ENCODE assay signal across 25 cellular contexts in the genomic region with DNA sequence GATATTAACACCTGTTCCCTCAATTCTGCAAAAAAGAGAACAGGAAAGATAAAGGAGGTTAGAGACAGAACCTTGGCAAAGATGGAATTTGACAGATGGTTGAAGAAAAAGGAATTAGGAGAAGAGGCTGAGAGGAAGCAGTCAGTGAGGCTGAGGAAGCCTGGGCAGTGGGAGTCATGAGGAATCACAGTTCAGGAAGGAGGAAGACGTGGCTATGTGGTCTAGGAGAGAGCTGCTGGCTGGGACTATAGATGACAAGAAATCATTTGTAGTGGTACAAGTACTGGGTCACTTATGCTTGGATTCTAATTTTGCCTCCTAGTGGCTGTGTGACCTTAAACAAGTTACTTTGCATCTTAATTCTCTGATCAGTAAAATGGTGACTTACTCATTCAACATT. TPM values are rescaled to one million over a fixed set of nuclear protein-coding genes. Genes with fewer than 3 reads are reported as not detected.
DNase-seq lines count a peak whose midpoint lies in the region; ATAC-seq and TF ChIP-seq lines count a peak whose summit lies in the region.
"Had no signal": no experiment of that assay in that cellular context is flagged by ENCODE, and none has a peak within 500 bp of the region (broad histone marks: within the 10 kb centered on the region; RNA-seq: fewer than 3 reads in every experiment).

No MANE protein-coding gene starts in this region.

- no peak overlapping the region for H3K27ac ChIP-seq in PC-3 (ENCODE audit: low read length)
- no peak overlapping the region for H3K27ac ChIP-seq in endodermal cell (ENCODE audit: low read depth, low read length)
- H3K27ac ChIP-seq: body of pancreas, heart right ventricle, lower lobe of right lung, pancreas, stomach, upper lobe of left lung had no signal

- H3K79me2 ChIP-seq in PC-3 (ENCODE audit: low read length), result no peaks in the 10 kb centered on the region

- POLR2A ChIA-PET in PC-3 (lab: Charles Lee; ENCODE audit: unreplicated experiment), result no interaction called here

- no peaks in the 10 kb centered on the region for H3K4me1 ChIP-seq in PC-3 (ENCODE audit: insufficient read depth, low read length)
- no peaks in the 10 kb centered on the region for H3K4me1 ChIP-seq in endodermal cell (ENCODE audit: control insufficient read depth, insufficient read depth, low read length)
- H3K4me1 ChIP-seq: body of pancreas, heart right ventricle, lower lobe of right lung, pancreas, stomach, upper lobe of left lung had no signal

- H3K27me3 ChIP-seq in PC-3 (ENCODE audit: low read length) (no peaks in the 10 kb centered on the region), endodermal cell (ENCODE audit: control insufficient read depth, insufficient read depth, low read length, poor library complexity, severe bottlenecking) (no peaks in the 10 kb centered on the region)
- H3K27me3 ChIP-seq: body of pancreas, heart right ventricle, MG63, pancreas, stomach, upper lobe of left lung had no signal

- H3K27me3 Mint-ChIP-seq in activated T-cell treated with anti-CD3 and anti-CD28 coated beads, Interleukin-2, amount 50 U/mL, for 72 hours (ENCODE audit: low read depth), result no peaks in the 10 kb centered on the region
- H3K27me3 Mint-ChIP-seq in endodermal cell (ENCODE audit: insufficient read depth), result no peaks in the 10 kb centered on the region
- no peaks in the 10 kb centered on the region for H3K27me3 Mint-ChIP-seq in activated T-helper 1 cell treated with anti-CD3 and anti-CD28 coated beads, Interleukin-12 subunit alpha, Interleukin-12 subunit beta, Interleukin-2, Interleukin-4 antibody, amounts not matched to agents 30 ng/mL and 10 ng/mL and 1 ng/mL, durations not matched to agents 14 hours and 24 hours and 36 hours (ENCODE audit: insufficient read depth)
- H3K27me3 Mint-ChIP-seq: activated CD4-positive, alpha-beta memory T cell treated with anti-CD3 and anti-CD28 coated beads, Interleukin-2, amount 10 ng/mL, durations not matched to agents 7 days and 5 days; activated naive CD8-positive, alpha-beta T cell treated with anti-CD3 and anti-CD28 coated beads, Interleukin-2, amount 10 ng/mL, durations not matched to agents 7 days and 5 days; CD4-positive, alpha-beta T cell had no signal

- no peaks in the 10 kb centered on the region for H3K9me3 ChIP-seq in PC-3 (ENCODE audit: low read length)
- no peaks in the 10 kb centered on the region for H3K9me3 ChIP-seq in endodermal cell (ENCODE audit: control insufficient read depth, low read length)
- H3K9me3 ChIP-seq: body of pancreas, lower lobe of right lung, MG63, pancreas, stomach, upper lobe of left lung had no signal

- H3K36me3 ChIP-seq in PC-3 (ENCODE audit: low read depth, low read length), result peaks cover 5% of the 10 kb centered on the region; the same call in 1 of the 2 replicates
- no peaks in the 10 kb centered on the region for H3K36me3 ChIP-seq in endodermal cell (ENCODE audit: control insufficient read depth, insufficient read depth, low read length)
- H3K36me3 ChIP-seq: lower lobe of right lung, MG63, pancreas, upper lobe of left lung had no signal

- no peaks in the 10 kb centered on the region for H3F3A ChIP-seq in PC-3 (ENCODE audit: low read length, unreplicated experiment)

- WGBS in endodermal cell (ENCODE audit: insufficient coverage in 1 of 2, insufficient read length in 1 of 2), 2 experiments, result 90 to 100% methylated on average over 1 of the region's 1 CpG

- no peak overlapping the region for H3K4me2 ChIP-seq in PC-3 (ENCODE audit: low read length)

- no peaks in the 10 kb centered on the region for H3K9me3 Mint-ChIP-seq in activated T-cell treated with anti-CD3 and anti-CD28 coated beads, Interleukin-2, amount 50 U/mL, for 72 hours
- no peaks in the 10 kb centered on the region for H3K9me3 Mint-ChIP-seq in endodermal cell
- no peaks in the 10 kb centered on the region for H3K9me3 Mint-ChIP-seq in activated T-helper 1 cell treated with anti-CD3 and anti-CD28 coated beads, Interleukin-12 subunit alpha, Interleukin-12 subunit beta, Interleukin-2, Interleukin-4 antibody, amounts not matched to agents 30 ng/mL and 10 ng/mL and 1 ng/mL, durations not matched to agents 14 hours and 24 hours and 36 hours
- H3K9me3 Mint-ChIP-seq: activated CD4-positive, alpha-beta memory T cell treated with anti-CD3 and anti-CD28 coated beads, Interleukin-2, amount 10 ng/mL, durations not matched to agents 7 days and 5 days; activated naive CD8-positive, alpha-beta T cell treated with anti-CD3 and anti-CD28 coated beads, Interleukin-2, amount 10 ng/mL, durations not matched to agents 7 days and 5 days; CD4-positive, alpha-beta T cell had no signal

- intact Hi-C loops in PC-3 (cut with micrococcal nuclease), result loop anchor here (1.0 kb wide), 2 partner anchors 212 to 400 kb away; no protein-coding TSS in a partner anchor
- intact Hi-C loops in activated T-helper 1 cell treated with anti-CD3 and anti-CD28 coated beads, Interleukin-12 subunit alpha, Interleukin-12 subunit beta, Interleukin-2, Interleukin-4 antibody, amounts not matched to agents 30 ng/mL and 10 ng/mL and 1 ng/mL, durations not matched to agents 14 hours and 24 hours and 36 hours (cut with micrococcal nuclease), result no loop called here

- BruUV-seq in PC-3 (replicated peaks; lab: Mats Ljungman, UMichigan), result no TSS peak

- no peak overlapping the region for H3K4me3 Mint-ChIP-seq in activated T-cell treated with anti-CD3 and anti-CD28 coated beads, Interleukin-2, amount 50 U/mL, for 72 hours
- H3K4me3 Mint-ChIP-seq in endodermal cell, result no peak overlapping the region
- H3K4me3 Mint-ChIP-seq in activated T-helper 1 cell treated with anti-CD3 and anti-CD28 coated beads, Interleukin-12 subunit alpha, Interleukin-12 subunit beta, Interleukin-2, Interleukin-4 antibody, amounts not matched to agents 30 ng/mL and 10 ng/mL and 1 ng/mL, durations not matched to agents 14 hours and 24 hours and 36 hours, result no peak overlapping the region
- H3K4me3 Mint-ChIP-seq: activated CD4-positive, alpha-beta memory T cell treated with anti-CD3 and anti-CD28 coated beads, Interleukin-2, amount 10 ng/mL, durations not matched to agents 7 days and 5 days; activated naive CD8-positive, alpha-beta T cell treated with anti-CD3 and anti-CD28 coated beads, Interleukin-2, amount 10 ng/mL, durations not matched to agents 7 days and 5 days; CD4-positive, alpha-beta T cell had no signal

- peaks cover 4% of the 10 kb centered on the region in 2 donors for H3K36me3 Mint-ChIP-seq in activated T-cell treated with anti-CD3 and anti-CD28 coated beads, Interleukin-2, amount 50 U/mL, for 72 hours (ENCODE audit: insufficient read depth in 2 of 2)
- peaks cover 14% of the 10 kb centered on the region for H3K36me3 Mint-ChIP-seq in endodermal cell (ENCODE audit: low read depth)
- peaks cover 8% of the 10 kb centered on the region for H3K36me3 Mint-ChIP-seq in activated T-helper 1 cell treated with anti-CD3 and anti-CD28 coated beads, Interleukin-12 subunit alpha, Interleukin-12 subunit beta, Interleukin-2, Interleukin-4 antibody, amounts not matched to agents 30 ng/mL and 10 ng/mL and 1 ng/mL, durations not matched to agents 14 hours and 24 hours and 36 hours (ENCODE audit: low read depth)

- H3K4me1 Mint-ChIP-seq in activated T-cell treated with anti-CD3 and anti-CD28 coated beads, Interleukin-2, amount 50 U/mL, for 72 hours (ENCODE audit: low read depth), result no peaks in the 10 kb centered on the region
- H3K4me1 Mint-ChIP-seq in endodermal cell, result no peaks in the 10 kb centered on the region
- H3K4me1 Mint-ChIP-seq in activated T-helper 1 cell treated with anti-CD3 and anti-CD28 coated beads, Interleukin-12 subunit alpha, Interleukin-12 subunit beta, Interleukin-2, Interleukin-4 antibody, amounts not matched to agents 30 ng/mL and 10 ng/mL and 1 ng/mL, durations not matched to agents 14 hours and 24 hours and 36 hours (ENCODE audit: low read depth), result no peaks in the 10 kb centered on the region
- H3K4me1 Mint-ChIP-seq: activated CD4-positive, alpha-beta memory T cell treated with anti-CD3 and anti-CD28 coated beads, Interleukin-2, amount 10 ng/mL, durations not matched to agents 7 days and 5 days had no signal

- H3K9ac ChIP-seq in PC-3 (ENCODE audit: low read length) (no peak overlapping the region), endodermal cell (ENCODE audit: extremely low read depth, low read length, poor library complexity, severe bottlenecking) (no peak overlapping the region)

- peak overlapping the region; percentile 8 for H3K27ac Mint-ChIP-seq in activated T-cell treated with anti-CD3 and anti-CD28 coated beads, Interleukin-2, amount 50 U/mL, for 72 hours
- H3K27ac Mint-ChIP-seq in endodermal cell, result no peak overlapping the region
- no peak overlapping the region for H3K27ac Mint-ChIP-seq in activated T-helper 1 cell treated with anti-CD3 and anti-CD28 coated beads, Interleukin-12 subunit alpha, Interleukin-12 subunit beta, Interleukin-2, Interleukin-4 antibody, amounts not matched to agents 30 ng/mL and 10 ng/mL and 1 ng/mL, durations not matched to agents 14 hours and 24 hours and 36 hours
- H3K27ac Mint-ChIP-seq: activated CD4-positive, alpha-beta memory T cell treated with anti-CD3 and anti-CD28 coated beads, Interleukin-2, amount 10 ng/mL, durations not matched to agents 7 days and 5 days; activated naive CD8-positive, alpha-beta T cell treated with anti-CD3 and anti-CD28 coated beads, Interleukin-2, amount 10 ng/mL, durations not matched to agents 7 days and 5 days; CD4-positive, alpha-beta T cell had no signal

- ATAC-seq in activated T-cell treated with anti-CD3 and anti-CD28 coated beads, Interleukin-2, amount 50 U/mL, for 72 hours (replicated peaks in 1 of 2), result no peak
- ATAC-seq in PC-3, result peak; percentile 71
- ATAC-seq: body of pancreas, heart right ventricle, HepG2, lower lobe of right lung, pancreas had no signal

- H3K4me3 ChIP-seq in PC-3 (ENCODE audit: low read length) (no peak overlapping the region), endodermal cell (ENCODE audit: low read length) (no peak overlapping the region)
- H3K4me3 ChIP-seq: body of pancreas, heart right ventricle, lower lobe of right lung, MG63, pancreas, stomach, upper lobe of left lung had no signal

- H3K9me2 ChIP-seq in PC-3 (replicated peaks; ENCODE audit: low read length), result no peaks in the 10 kb centered on the region

- DNase-seq in activated T-cell treated with anti-CD3 and anti-CD28 coated beads, Interleukin-2, amount 50 U/mL, for 72 hours, result no peak
- no peak for DNase-seq in activated T-cell treated with anti-CD3 and anti-CD28 coated beads, Interleukin-2, amount 50 U/mL, for 48 hours
- peak; percentile 9 for DNase-seq in PC-3
- DNase-seq in endodermal cell, result no peak
- DNase-seq in activated T-helper 1 cell treated with anti-CD3 and anti-CD28 coated beads, Interleukin-12 subunit alpha, Interleukin-12 subunit beta, Interleukin-2, Interleukin-4 antibody, amounts not matched to agents 30 ng/mL and 10 ng/mL and 1 ng/mL, durations not matched to agents 14 hours and 24 hours and 36 hours (ENCODE audit: low spot score), result no peak
- DNase-seq in AG20443 (ENCODE audit: low spot score), result no peak
- DNase-seq in nucleus accumbens (lab: John Stamatoyannopoulos, UW), result no peak
- no peak for DNase-seq in NCI-H146 (lab: John Stamatoyannopoulos, UW)
- DNase-seq: activated CD4-positive, alpha-beta memory T cell treated with anti-CD3 and anti-CD28 coated beads, Interleukin-2, amount 10 ng/mL, durations not matched to agents 7 days and 5 days; activated naive CD8-positive, alpha-beta T cell treated with anti-CD3 and anti-CD28 coated beads, Interleukin-2, amount 10 ng/mL, durations not matched to agents 7 days and 5 days; activated T-cell treated with anti-CD3 and anti-CD28 coated beads, Interleukin-2, amount 50 U/mL, for 1 hour; body of pancreas; CD4-positive, alpha-beta T cell; cortex of kidney; DND-41; heart right ventricle; lower lobe of right lung; MG63; NCI-H1930; NCI-H526; OCI-M1; pancreas; stomach; upper lobe of left lung had no signal

- H4K20me1 ChIP-seq in PC-3 (ENCODE audit: low read length), result peaks cover 3% of the 10 kb centered on the region; the same call in 1 of the 2 replicates

- CTCF ChIA-PET in PC-3 (lab: Charles Lee), result no interaction called here

- peak; percentile 47; the same call in 1 of the 2 replicates for TF ChIP-seq CTCF in PC-3 (conservative IDR thresholded peaks at IDR 0.05; ENCODE audit: low read depth, low read length)
- peak; percentile 31 for TF ChIP-seq CTCF in endodermal cell (conservative IDR thresholded peaks at IDR 0.05)

- no peak overlapping the region for H2AFZ ChIP-seq in PC-3 (ENCODE audit: low read length)

RNA-seq across cellular contexts. Expression of a gene that starts 49.0 kb away (rescaled TPM):
- total RNA-seq in activated T-cell treated with anti-CD3 and anti-CD28 coated beads, Interleukin-2, amount 50 U/mL, for 72 hours, result 10 to 100 TPM; 19.1 to 21.0 TPM
- total RNA-seq in PC-3 (2014; rRNA removed), result 29.8 and 34.3 TPM in 2 replicates
- 10 to 100 TPM; 40.4 to 45.6 TPM for total RNA-seq in endodermal cell
- 23.4 TPM for polyA plus RNA-seq in endodermal cell (2013, experiment 1 of 2)
- 21.7 TPM for polyA plus RNA-seq in endodermal cell (2013, experiment 2 of 2)
- total RNA-seq in activated T-helper 1 cell treated with anti-CD3 and anti-CD28 coated beads, Interleukin-12 subunit alpha, Interleukin-12 subunit beta, Interleukin-2, Interleukin-4 antibody, amounts not matched to agents 30 ng/mL and 10 ng/mL and 1 ng/mL, durations not matched to agents 14 hours and 24 hours and 36 hours, result 30.4 and 35.8 TPM in 2 replicates
